13 cellular contexts compared by ENCODE assay signal in genomic region chr2:206230060-206230890, GRCh38. TPM values are rescaled to one million over a fixed set of nuclear protein-coding genes. Genes with fewer than 3 reads are reported as not detected.
A peak's percentile ranks its signal among the peaks of the same experiment; 100 is the strongest.
DNase-seq lines count a peak whose midpoint lies in the region; ATAC-seq, FAIRE-seq and TF ChIP-seq lines count a peak whose summit lies in the region.
"Had no signal": no experiment of that assay in that cellular context is flagged by ENCODE, and none has a peak within 500 bp of the region (broad histone marks: within the 10 kb centered on the region; RNA-seq: fewer than 3 reads in every experiment).

No MANE protein-coding gene starts in this region.

- H3K27me3 ChIP-seq in hepatocyte: no peaks in the 10 kb centered on the region
- H3K27me3 ChIP-seq: gastrocnemius medialis had no signal

- TF ChIP-seq CTCF in hepatocyte (IDR thresholded peaks at IDR 0.05; ENCODE audit: poor library complexity): no peak

- no peaks in the 10 kb centered on the region for H3K79me2 ChIP-seq in hepatocyte

- H3K9ac ChIP-seq in SK-N-MC (ENCODE audit: insufficient read length): no peak overlapping the region

- H2AFZ ChIP-seq in hepatocyte: no peak overlapping the region

- FAIRE-seq in RCC 7860 (lab: Jason Lieb, UNC): no peak
- FAIRE-seq: TTC549 had no signal

- peak overlapping the region; percentile 87 for H3K27ac ChIP-seq in SK-N-MC
- H3K27ac ChIP-seq in hepatocyte: no peak overlapping the region
- H3K27ac ChIP-seq: gastrocnemius medialis had no signal

- 52% methylated on average over 3 of the region's 3 CpGs for WGBS in hepatocyte (ENCODE audit: low lambda C conversion rate, missing lambda C conversion rate)

- peak; percentile 36 for DNase-seq in D341Med (ENCODE audit: low spot score)
- DNase-seq in NCI-H146 (lab: John Stamatoyannopoulos, UW): peak; percentile 95
- peak; percentile 73 for DNase-seq in SK-N-MC (ENCODE audit: low read depth, low spot score)
- DNase-seq in hepatocyte (ENCODE audit: low spot score): peak; percentile 8
- no peak for DNase-seq in activated effector memory CD4-positive, alpha-beta T cell treated with anti-CD3 and anti-CD28 coated beads, Interleukin-2, amount 50 U/mL, for 16 hours
- no peak for DNase-seq in RCC 7860 (ENCODE audit: low spot score)
- DNase-seq in SIG-M5 (lab: John Stamatoyannopoulos, UW): no peak
- DNase-seq: CD4-positive, alpha-beta T cell; gastrocnemius medialis; naive B cell had no signal

- H3K9me3 ChIP-seq in SK-N-MC (ENCODE audit: low read depth, low read length) (no peaks in the 10 kb centered on the region), hepatocyte (ENCODE audit: low read depth) (no peaks in the 10 kb centered on the region)
- H3K9me3 ChIP-seq: gastrocnemius medialis had no signal

- peak overlapping the region; percentile 31 for H3K4me3 ChIP-seq in SK-N-MC
- no peak overlapping the region for H3K4me3 ChIP-seq in hepatocyte
- H3K4me3 ChIP-seq: gastrocnemius medialis had no signal

- no peaks in the 10 kb centered on the region for H3K4me1 ChIP-seq in hepatocyte (ENCODE audit: insufficient read depth)
- H3K4me1 ChIP-seq: gastrocnemius medialis had no signal

- no peak for ATAC-seq in HG02885 (IDR thresholded peaks at IDR 0.05; ENCODE audit: poor library complexity, unreplicated experiment)
- ATAC-seq: activated naive CD4-positive, alpha-beta T cell treated with anti-CD3 and anti-CD28 coated beads, Interleukin-2, amount 50 U/mL, for 72 hours; gastrocnemius medialis had no signal

- no peak overlapping the region for H3K4me2 ChIP-seq in hepatocyte

- H3K36me3 ChIP-seq in SK-N-MC (ENCODE audit: insufficient read depth, low read length) (no peaks in the 10 kb centered on the region), hepatocyte (replicated peaks; ENCODE audit: insufficient read depth, low read depth) (no peaks in the 10 kb centered on the region)
- H3K36me3 ChIP-seq: gastrocnemius medialis had no signal

- no peaks in the 10 kb centered on the region for H4K20me1 ChIP-seq in hepatocyte (ENCODE audit: insufficient read depth, poor library complexity, severe bottlenecking)

- no peaks in the 10 kb centered on the region for H3K9me2 ChIP-seq in hepatocyte (replicated peaks; ENCODE audit: insufficient read depth)

RNA-seq across cellular contexts. Expression of gene ZDBF2, which starts 44.2 kb away (rescaled TPM):
- 10.8 and 14.0 TPM in 2 replicates for total RNA-seq in hepatocyte
- polyA plus RNA-seq in hepatocyte: 2.3 and 3.4 TPM in 2 replicates

Comparison
In these comparisons a context has a peak if more than half of its experiments do, and no peak if none do; other contexts are left out.
1. DNase-seq: peak in D341Med (single experiment), NCI-H146 (single experiment), SK-N-MC (single experiment) and hepatocyte (single experiment); none in activated effector memory CD4-positive, alpha-beta T cell treated with anti-CD3 and anti-CD28 coated beads, Interleukin-2, amount 50 U/mL, for 16 hours (single experiment), RCC 7860 (single experiment) and SIG-M5 (single experiment).